In genomic region chrX:317424-318067, GRCh38 we compare ENCODE assay signal across 2 cellular contexts.
TF ChIP-seq lines count a peak whose summit lies in the region.

No MANE protein-coding gene starts in this region.

TF ChIP-seq in endothelial cell of umbilical vein, 7 proteins besides CTCF, POLR2A, EP300 and RAD21:
- TF ChIP-seq EZH2 (IDR thresholded peaks at IDR 0.05; ENCODE audit: borderline replicate concordance, low read depth, low read length, severe bottlenecking) (no peak), JUN (IDR thresholded peaks at IDR 0.05; ENCODE audit: borderline replicate concordance, insufficient read depth, insufficient read length, low read depth) (no peak)

TF ChIP-seq in HEK293T, 16 proteins besides CTCF, POLR2A, EP300 and RAD21:
- TF ChIP-seq SP1 (IDR thresholded peaks at IDR 0.05) (no peak), FOXA1 (IDR thresholded peaks at IDR 0.05) (no peak), NFRKB (IDR thresholded peaks at IDR 0.05) (no peak), CTBP1 (IDR thresholded peaks at IDR 0.05; ENCODE audit: borderline replicate concordance) (no peak), FOXM1 (IDR thresholded peaks at IDR 0.05; ENCODE audit: borderline replicate concordance) (no peak), SUZ12 (IDR thresholded peaks at IDR 0.05) (no peak), FOXK2 (IDR thresholded peaks at IDR 0.05) (no peak), ARNT (IDR thresholded peaks at IDR 0.05) (no peak), TARDBP (IDR thresholded peaks at IDR 0.05) (no peak), BHLHE40 (IDR thresholded peaks at IDR 0.05; ENCODE audit: borderline replicate concordance) (no peak), LEF1 (IDR thresholded peaks at IDR 0.05; ENCODE audit: borderline replicate concordance) (no peak), L3MBTL2 (conservative IDR thresholded peaks at IDR 0.05) (no peak), HDGF (IDR thresholded peaks at IDR 0.05; ENCODE audit: borderline replicate concordance) (no peak), ZNF384 (IDR thresholded peaks at IDR 0.05) (no peak), ELF4 (IDR thresholded peaks at IDR 0.05) (no peak)
- TF ChIP-seq, protein P1, sequence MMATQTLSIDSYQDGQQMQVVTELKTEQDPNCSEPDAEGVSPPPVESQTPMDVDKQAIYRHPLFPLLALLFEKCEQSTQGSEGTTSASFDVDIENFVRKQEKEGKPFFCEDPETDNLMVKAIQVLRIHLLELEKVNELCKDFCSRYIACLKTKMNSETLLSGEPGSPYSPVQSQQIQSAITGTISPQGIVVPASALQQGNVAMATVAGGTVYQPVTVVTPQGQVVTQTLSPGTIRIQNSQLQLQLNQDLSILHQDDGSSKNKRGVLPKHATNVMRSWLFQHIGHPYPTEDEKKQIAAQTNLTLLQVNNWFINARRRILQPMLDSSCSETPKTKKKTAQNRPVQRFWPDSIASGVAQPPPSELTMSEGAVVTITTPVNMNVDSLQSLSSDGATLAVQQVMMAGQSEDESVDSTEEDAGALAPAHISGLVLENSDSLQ (IDR thresholded peaks at IDR 0.05), result no peak
TF ChIP-seq in HEK293T: peak in this region for 0.
